Comparison of ENCODE assay signal across 10 cellular contexts in genomic region chr11:128549256-128549944, GRCh38. TPM values are rescaled to one million over a fixed set of nuclear protein-coding genes. Genes with fewer than 3 reads are reported as not detected.
DNase-seq lines count a peak whose midpoint lies in the region; ATAC-seq, FAIRE-seq and TF ChIP-seq lines count a peak whose summit lies in the region.
"Had no signal": no experiment of that assay in that cellular context is flagged by ENCODE, and none has a peak within 500 bp of the region (broad histone marks: within the 10 kb centered on the region; RNA-seq: fewer than 3 reads in every experiment).

No MANE protein-coding gene starts in this region.

- ATAC-seq in Right ventricle myocardium superior (ENCODE audit: poor library complexity) (peak; percentile 62), HG03457 (IDR thresholded peaks at IDR 0.05; ENCODE audit: unreplicated experiment) (no peak), GM18867 (IDR thresholded peaks at IDR 0.05; ENCODE audit: unreplicated experiment) (no peak)

- H3K4me2 ChIP-seq in parathyroid adenoma (ENCODE audit: low read length), result no peak overlapping the region

- no peaks in the 10 kb centered on the region for H3K36me3 ChIP-seq in CD4-positive, alpha-beta memory T cell (ENCODE audit: insufficient read depth, low read length)
- H3K36me3 ChIP-seq in parathyroid adenoma (ENCODE audit: control insufficient read depth, insufficient read depth, low read length), result no peaks in the 10 kb centered on the region

- H3K4me3 Mint-ChIP-seq in CD4-positive, alpha-beta memory T cell, result peak overlapping the region; percentile 67 to 90 (median 81)
- H3K4me3 Mint-ChIP-seq in activated T-helper 2 cell treated with anti-CD3 and anti-CD28 coated beads, Interferon-gamma antibody, Interleukin-2, Interleukin-4, amounts not matched to agents 10 μg/mL and 5 μg/mL and 100 μg/mL, durations not matched to agents 14 hours and 24 hours and 36 hours (ENCODE audit: low read depth), result peak overlapping the region; percentile 53

- H3K9me3 ChIP-seq in CD4-positive, alpha-beta memory T cell (ENCODE audit: control insufficient read depth in 1 of 2, low read length in 2 of 2), result no peaks in the 10 kb centered on the region
- no peaks in the 10 kb centered on the region for H3K9me3 ChIP-seq in parathyroid adenoma (ENCODE audit: control insufficient read depth, low read length)

- H3K4me1 Mint-ChIP-seq in CD4-positive, alpha-beta memory T cell, result peaks cover 58 to 92% (median 74%) of the 10 kb centered on the region in 4 donors
- H3K4me1 Mint-ChIP-seq in activated T-helper 2 cell treated with anti-CD3 and anti-CD28 coated beads, Interferon-gamma antibody, Interleukin-2, Interleukin-4, amounts not matched to agents 10 μg/mL and 5 μg/mL and 100 μg/mL, durations not matched to agents 14 hours and 24 hours and 36 hours (ENCODE audit: low read depth), result peaks cover 45% of the 10 kb centered on the region

- peaks cover 77% of the 10 kb centered on the region for H3K4me1 ChIP-seq in CD4-positive, alpha-beta memory T cell (ENCODE audit: insufficient read depth, low read length)
- H3K4me1 ChIP-seq in parathyroid adenoma, result no peaks in the 10 kb centered on the region

- H3K36me3 Mint-ChIP-seq in CD4-positive, alpha-beta memory T cell, result no peaks in the 10 kb centered on the region
- H3K36me3 Mint-ChIP-seq in activated T-helper 2 cell treated with anti-CD3 and anti-CD28 coated beads, Interferon-gamma antibody, Interleukin-2, Interleukin-4, amounts not matched to agents 10 μg/mL and 5 μg/mL and 100 μg/mL, durations not matched to agents 14 hours and 24 hours and 36 hours (ENCODE audit: low read depth), result no peaks in the 10 kb centered on the region

- no peak overlapping the region for H3K9ac ChIP-seq in parathyroid adenoma

- no peak overlapping the region for H3K27ac ChIP-seq in CD4-positive, alpha-beta memory T cell (ENCODE audit: low read depth, low read length)
- peak overlapping the region; percentile 68 for H3K27ac ChIP-seq in parathyroid adenoma

- no peaks in the 10 kb centered on the region for H3K79me2 ChIP-seq in parathyroid adenoma

- no peaks in the 10 kb centered on the region for H3K9me3 Mint-ChIP-seq in CD4-positive, alpha-beta memory T cell
- H3K9me3 Mint-ChIP-seq in activated T-helper 2 cell treated with anti-CD3 and anti-CD28 coated beads, Interferon-gamma antibody, Interleukin-2, Interleukin-4, amounts not matched to agents 10 μg/mL and 5 μg/mL and 100 μg/mL, durations not matched to agents 14 hours and 24 hours and 36 hours, result no peaks in the 10 kb centered on the region

- H3K4me3 ChIP-seq in CD4-positive, alpha-beta memory T cell (ENCODE audit: low read length in 2 of 2), result no peak overlapping the region
- no peak overlapping the region for H3K4me3 ChIP-seq in parathyroid adenoma (ENCODE audit: low read depth, low read length)

- peak overlapping the region in 6 of 7 donors; percentile 45 to 93 (median 90) for H3K27ac Mint-ChIP-seq in CD4-positive, alpha-beta memory T cell
- no peak overlapping the region for H3K27ac Mint-ChIP-seq in activated T-helper 2 cell treated with anti-CD3 and anti-CD28 coated beads, Interferon-gamma antibody, Interleukin-2, Interleukin-4, amounts not matched to agents 10 μg/mL and 5 μg/mL and 100 μg/mL, durations not matched to agents 14 hours and 24 hours and 36 hours

- H3K27me3 ChIP-seq in CD4-positive, alpha-beta memory T cell (ENCODE audit: insufficient read depth, low read length), result no peaks in the 10 kb centered on the region
- H3K27me3 ChIP-seq in parathyroid adenoma (ENCODE audit: control insufficient read depth, insufficient read depth, low read length), result no peaks in the 10 kb centered on the region

- POLR2A ChIA-PET in CD4-positive, alpha-beta memory T cell (lab: Charles Lee; ENCODE audit: partially characterized antibody), result interaction anchor here (0.9 to 3.9 kb wide), 10 partner anchors 8 to 259 kb away, joined by 3 to 56 read pairs (median 4); no protein-coding TSS in a partner anchor

- H2AFZ ChIP-seq in parathyroid adenoma, result no peak overlapping the region

- H3K27me3 Mint-ChIP-seq in CD4-positive, alpha-beta memory T cell, result no peaks in the 10 kb centered on the region
- H3K27me3 Mint-ChIP-seq in activated T-helper 2 cell treated with anti-CD3 and anti-CD28 coated beads, Interferon-gamma antibody, Interleukin-2, Interleukin-4, amounts not matched to agents 10 μg/mL and 5 μg/mL and 100 μg/mL, durations not matched to agents 14 hours and 24 hours and 36 hours (ENCODE audit: low read depth), result no peaks in the 10 kb centered on the region

- no peak for DNase-seq in CD4-positive, alpha-beta memory T cell
- DNase-seq in activated T-helper 2 cell treated with anti-CD3 and anti-CD28 coated beads, Interferon-gamma antibody, Interleukin-2, Interleukin-4, amounts not matched to agents 10 μg/mL and 5 μg/mL and 100 μg/mL, durations not matched to agents 14 hours and 24 hours and 36 hours (ENCODE audit: low spot score), result no peak
- DNase-seq in Right ventricle myocardium superior (peak; percentile 84), frontal cortex (ENCODE audit: low spot score in 2 of 2) (no peak), dedifferentiated amniotic fluid mesenchymal stem cell (ENCODE audit: extremely low spot score) (no peak)

- CTCF ChIA-PET in CD4-positive, alpha-beta memory T cell (lab: Charles Lee; ENCODE audit: partially characterized antibody), result interaction anchor here (1.0 to 3.4 kb wide), 3 partner anchors 25 to 517 kb away, joined by 3 to 15 read pairs (median 5); no protein-coding TSS in a partner anchor

- TF ChIP-seq CTCF in parathyroid adenoma (IDR thresholded peaks at IDR 0.05), result no peak

- no peak for FAIRE-seq in frontal cortex (lab: Jason Lieb, UNC)
- FAIRE-seq: colon, G401.6 had no signal

- intact Hi-C loops in CD4-positive, alpha-beta memory T cell (cut with micrococcal nuclease), result no loop called here
- intact Hi-C loops in activated T-helper 2 cell treated with anti-CD3 and anti-CD28 coated beads, Interferon-gamma antibody, Interleukin-2, Interleukin-4, amounts not matched to agents 10 μg/mL and 5 μg/mL and 100 μg/mL, durations not matched to agents 14 hours and 24 hours and 36 hours (cut with micrococcal nuclease), result no loop called here
- intact Hi-C loops in Right ventricle myocardium superior (cut with DNase I), result no loop called here

RNA-seq across cellular contexts. Expression of gene ETS1, which starts 38.0 kb away (rescaled TPM):
- total RNA-seq in CD4-positive, alpha-beta memory T cell, result 100 to 1,000 TPM; 732 to 761 TPM
- polyA plus RNA-seq in CD4-positive, alpha-beta memory T cell, result 100 to 1,000 TPM; 435 to 454 TPM
- 517 and 526 TPM in 2 replicates for total RNA-seq in activated T-helper 2 cell treated with anti-CD3 and anti-CD28 coated beads, Interferon-gamma antibody, Interleukin-2, Interleukin-4, amounts not matched to agents 10 μg/mL and 5 μg/mL and 100 μg/mL, durations not matched to agents 14 hours and 24 hours and 36 hours
- total RNA-seq in Right ventricle myocardium superior (45.6 TPM), frontal cortex (9.8 TPM)

Comparison
In these comparisons a context has a peak if more than half of its experiments do, and no peak if none do; other contexts are left out.
1. RNA of gene ETS1, which starts 38.0 kb away (total RNA-seq): 732 to 761 TPM in CD4-positive, alpha-beta memory T cell and 517 to 526 TPM in activated T-helper 2 cell treated with anti-CD3 and anti-CD28 coated beads, Interferon-gamma antibody, Interleukin-2, Interleukin-4, amounts not matched to agents 10 μg/mL and 5 μg/mL and 100 μg/mL, durations not matched to agents 14 hours and 24 hours and 36 hours; 45.6 TPM in Right ventricle myocardium superior (single experiment) and 9.8 TPM in frontal cortex (single experiment); every median in the first group is over 10 times any median in the second.